ENCODE assay signal across 8 cellular contexts in genomic region chr10:73730153-73730906, GRCh38. TPM values are rescaled to one million over a fixed set of nuclear protein-coding genes. Genes with fewer than 3 reads are reported as not detected.
DNase-seq lines count a peak whose midpoint lies in the region; ATAC-seq, FAIRE-seq and TF ChIP-seq lines count a peak whose summit lies in the region.

No MANE protein-coding gene starts in this region.

- ATAC-seq in HG02852 (IDR thresholded peaks at IDR 0.05; ENCODE audit: unreplicated experiment): peak; percentile 85
- peak; percentile 91 to 92 for ATAC-seq in right cardiac atrium

- H3K27me3 ChIP-seq in right cardiac atrium (ENCODE audit: control insufficient read depth, insufficient read depth): no peaks in the 10 kb centered on the region

- FAIRE-seq in urothelium cell line (lab: Jason Lieb, UNC): peak; percentile 5

- intact Hi-C loops in right cardiac atrium (cut with DNase I): no loop called here

- in situ Hi-C loops in GM13977 (cut with MboI; ENCODE audit: low pct_unique_long_range_greater_than_20kb, low sequenced_read_pairs, unreplicated experiment): loop anchor here (25.0 kb wide), 1 partner anchor 193 kb away; no protein-coding TSS in a partner anchor

- peak; percentile 82 for DNase-seq in GM13977 (ENCODE audit: low spot score)
- DNase-seq in NCI-H1694 treated with DMSO at 0.1 percent for 48 hours (lab: John Stamatoyannopoulos, UW): peak; percentile 75
- peak; percentile 70 to 93 (median 83) for DNase-seq in T-helper 2 cell
- DNase-seq in anterior cingulate cortex (lab: John Stamatoyannopoulos, UW): peak; percentile 39 to 94 (median 87)
- DNase-seq in right cardiac atrium: peak; percentile 85 to 94 (median 92)
- peak; percentile 41 for DNase-seq in pulmonary artery endothelial cell (ENCODE audit: low read depth, low spot score)
- DNase-seq in urothelium cell line (ENCODE audit: low spot score): peak; percentile 85

- under 1% methylated on average over 58 of the region's 58 CpGs for WGBS in right cardiac atrium

- no peaks in the 10 kb centered on the region for H3K9me3 ChIP-seq in right cardiac atrium (ENCODE audit: control insufficient read depth, low read length)

- H3K27ac ChIP-seq in right cardiac atrium (ENCODE audit: low read length): peak overlapping the region; percentile 96

- TF ChIP-seq CTCF in GM13977 (IDR thresholded peaks at IDR 0.05; ENCODE audit: extremely low read depth, insufficient read depth, missing control alignments): no peak

- peaks cover 8% of the 10 kb centered on the region for H3K4me1 ChIP-seq in right cardiac atrium (ENCODE audit: control insufficient read depth, insufficient read depth, low read length)

- H3K4me3 ChIP-seq in right cardiac atrium (ENCODE audit: low read length): peak overlapping the region; percentile 73

RNA-seq across cellular contexts. Expression of gene SEC24C, which starts 13.8 kb away (rescaled TPM):
- total RNA-seq in right cardiac atrium (10 to 100 TPM; 43.7 to 50.9 (median 46.2) TPM), pulmonary artery endothelial cell (72.5 and 73.7 TPM in 2 replicates)
- polyA plus RNA-seq in right cardiac atrium: 30.6 TPM

RNA-seq across cellular contexts. Expression of gene AGAP5, which starts 32.4 kb away (rescaled TPM):
- 1 to 10 TPM; 3.1 to 4.6 (median 3.7) TPM for total RNA-seq in right cardiac atrium
- 2.8 TPM for polyA plus RNA-seq in right cardiac atrium
- 1.1 and 1.8 TPM in 2 replicates for total RNA-seq in pulmonary artery endothelial cell

RNA-seq across cellular contexts. Expression of gene CHCHD1, which starts 51.5 kb away (rescaled TPM):
- total RNA-seq in right cardiac atrium (10 to 100 TPM; 20.6 to 28.1 (median 23.2) TPM), pulmonary artery endothelial cell (30.9 and 31.3 TPM in 2 replicates)
- 76.8 TPM for polyA plus RNA-seq in right cardiac atrium

RNA-seq across cellular contexts. Expression of gene ZSWIM8, which starts 55.1 kb away (rescaled TPM):
- total RNA-seq in right cardiac atrium (10 to 100 TPM; 53.3 to 67.3 (median 62.9) TPM), pulmonary artery endothelial cell (31.5 and 39.8 TPM in 2 replicates)
- polyA plus RNA-seq in right cardiac atrium: 61.2 TPM

Comparison
In these comparisons a context has a peak if more than half of its experiments do, and no peak if none do; other contexts are left out.
1. Peak in every context shown above with its lines: DNase-seq, ATAC-seq, H3K4me3 ChIP-seq and H3K27ac ChIP-seq.
2. DNase-seq: peak in every context shown above with its lines; median percentile 92 in right cardiac atrium; 87 in anterior cingulate cortex; 85 in urothelium cell line; 83 in T-helper 2 cell; 82 in GM13977; 75 in NCI-H1694 treated with DMSO at 0.1 percent for 48 hours; 41 in pulmonary artery endothelial cell.